ENCODE assay signal across 8 cellular contexts in genomic region chr14:100159865-100160533, GRCh38. TPM values are rescaled to one million over a fixed set of nuclear protein-coding genes. Genes with fewer than 3 reads are reported as not detected.
DNase-seq lines count a peak whose midpoint lies in the region; TF ChIP-seq lines count a peak whose summit lies in the region.

No MANE protein-coding gene starts in this region.

- H3K9me3 ChIP-seq in Peyer's patch: peaks cover 0 to 3% (median under 1%) of the 10 kb centered on the region in 4 donors
- H3K9me3 ChIP-seq in suprapubic skin: no peaks in the 10 kb centered on the region

- H3K4me1 ChIP-seq in Peyer's patch (peaks cover 0 to 43% (median 9%) of the 10 kb centered on the region in 4 donors), suprapubic skin (peaks cover 47% of the 10 kb centered on the region)

- TF ChIP-seq CTCF in Peyer's patch (IDR thresholded peaks at IDR 0.05): no peak
- no peak for TF ChIP-seq CTCF in suprapubic skin (IDR thresholded peaks at IDR 0.05)

- WGBS in suprapubic skin: 13% methylated on average over 19 of the region's 39 CpGs

- peak overlapping the region; percentile 57 to 77 (median 74) for H3K4me3 ChIP-seq in Peyer's patch
- peak overlapping the region; percentile 47 for H3K4me3 ChIP-seq in iPS-11a (ENCODE audit: low read depth, low read length)
- H3K4me3 ChIP-seq in suprapubic skin: peak overlapping the region; percentile 57

- H3K9me3 Mint-ChIP-seq in activated T-cell treated with anti-CD3 and anti-CD28 coated beads, Interleukin-2, amount 50 U/mL, for 24 hours: peaks cover 5% of the 10 kb centered on the region

- H3K27me3 Mint-ChIP-seq in activated T-cell treated with anti-CD3 and anti-CD28 coated beads, Interleukin-2, amount 50 U/mL, for 24 hours: peaks cover 33% of the 10 kb centered on the region

- peak overlapping the region; percentile 53 for H3K4me3 Mint-ChIP-seq in activated T-cell treated with anti-CD3 and anti-CD28 coated beads, Interleukin-2, amount 50 U/mL, for 24 hours

- TF ChIP-seq POLR2A in Peyer's patch (IDR thresholded peaks at IDR 0.05) (no peak), suprapubic skin (IDR thresholded peaks at IDR 0.05) (no peak)

- H3K27ac ChIP-seq in Peyer's patch: peak overlapping the region; percentile 82 to 91 (median 86)
- H3K27ac ChIP-seq in suprapubic skin: peak overlapping the region; percentile 80

- no peak overlapping the region for H3K27ac Mint-ChIP-seq in activated T-cell treated with anti-CD3 and anti-CD28 coated beads, Interleukin-2, amount 50 U/mL, for 24 hours

- DNase-seq in activated T-cell treated with anti-CD3 and anti-CD28 coated beads, Interleukin-2, amount 50 U/mL, for 24 hours: no peak
- DNase-seq in activated T-cell treated with anti-CD3 and anti-CD28 coated beads, Interleukin-2, amount 50 U/mL, for 48 hours: no peak
- DNase-seq in Peyer's patch: no peak
- no peak for DNase-seq in suprapubic skin (ENCODE audit: low spot score in 2 of 2)
- no peak for DNase-seq in NCI-H1930 (lab: John Stamatoyannopoulos, UW)
- no peak for DNase-seq in LoVo (ENCODE audit: low spot score)
- no peak for DNase-seq in MV-4-11 (lab: John Stamatoyannopoulos, UW)

- H3K27me3 ChIP-seq in Peyer's patch (no peaks in the 10 kb centered on the region), suprapubic skin (peaks cover 34% of the 10 kb centered on the region)

- H3K36me3 ChIP-seq in Peyer's patch (no peaks in the 10 kb centered on the region), suprapubic skin (no peaks in the 10 kb centered on the region)

- H3K36me3 Mint-ChIP-seq in activated T-cell treated with anti-CD3 and anti-CD28 coated beads, Interleukin-2, amount 50 U/mL, for 24 hours (ENCODE audit: low read depth): peaks cover under 1% of the 10 kb centered on the region

- no peak for TF ChIP-seq EP300 in suprapubic skin (IDR thresholded peaks at IDR 0.05)

- peaks cover 6% of the 10 kb centered on the region for H3K4me1 Mint-ChIP-seq in activated T-cell treated with anti-CD3 and anti-CD28 coated beads, Interleukin-2, amount 50 U/mL, for 24 hours (ENCODE audit: low read depth)

RNA-seq across cellular contexts. Expression of gene DEGS2, which starts 0.6 kb away (rescaled TPM):
- total RNA-seq in Peyer's patch (10 to 100 TPM; 13.2 to 96.5 (median 77.8) TPM), suprapubic skin (100 to 1,000 TPM in 3 of 4 donors, 10 to 100 TPM in 1; 78.9 to 130 (median 108) TPM)
